ENCODE assay signal across 20 cellular contexts in the genomic region with DNA sequence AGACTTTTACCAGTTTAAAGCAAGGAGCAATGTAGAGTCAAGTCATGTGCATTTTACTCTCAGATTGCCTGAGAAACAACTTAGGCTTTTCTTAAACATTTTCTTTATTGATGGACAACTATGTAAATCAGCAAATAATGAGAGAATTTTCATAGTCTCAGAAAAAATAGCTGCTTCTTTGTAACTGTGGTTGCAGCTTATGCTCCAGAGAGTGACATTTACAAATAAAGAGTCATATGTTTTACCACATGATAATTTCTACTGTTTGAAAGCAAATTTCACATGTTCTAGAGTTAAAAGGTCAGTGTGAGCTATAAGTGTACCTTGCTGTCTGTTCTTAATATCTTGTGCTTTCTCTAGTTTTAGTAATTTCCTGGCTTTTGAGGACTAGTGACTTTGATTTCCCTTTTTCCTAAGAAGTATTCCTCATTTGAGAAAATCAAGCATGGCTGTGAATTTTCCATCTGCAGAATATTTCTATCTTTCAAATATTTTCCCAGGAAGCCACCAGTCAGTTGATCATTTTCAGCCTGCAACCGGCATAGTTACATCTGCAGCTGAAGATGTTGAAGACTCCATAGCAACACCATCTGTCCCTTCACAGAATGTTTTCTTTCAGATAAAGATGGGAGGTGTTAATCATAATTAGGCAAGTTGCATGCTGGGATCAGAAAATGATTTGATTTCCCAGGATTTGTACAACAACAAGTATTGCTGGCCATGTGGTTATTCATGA.
A peak's percentile ranks its signal among the peaks of the same experiment; 100 is the strongest.
DNase-seq lines count a peak whose midpoint lies in the region; TF ChIP-seq lines count a peak whose summit lies in the region.
"Had no signal": no experiment of that assay in that cellular context is flagged by ENCODE, and none has a peak within 500 bp of the region (broad histone marks: within the 10 kb centered on the region; RNA-seq: fewer than 3 reads in every experiment).

No MANE protein-coding gene starts in this region.

- DNase-seq in DMS 273 treated with DMSO at 0.1 percent for 48 hours (lab: John Stamatoyannopoulos, UW) (peak; percentile 44), NCI-H524 (lab: John Stamatoyannopoulos, UW) (peak; percentile 55 to 80), epidermal melanocyte (ENCODE audit: insufficient read length, low spot score) (peak; percentile 36), pons (ENCODE audit: low spot score) (peak; percentile 29), T-helper 9 cell (no peak), hypothalamus (lab: John Stamatoyannopoulos, UW) (no peak), tibial nerve (ENCODE audit: low spot score in 2 of 2) (no peak)
- DNase-seq: C1 segment of cervical spinal cord; DMS153; GF-D8; Kasumi-1; MG63; NCI-H1092; NCI-H187; NCI-H2107; NCI-H226; NCI-H526 treated with DMSO at 0.1 percent for 48 hours; NK-92 treated with Interleukin-12 subunit alpha and Interleukin-12 subunit beta, amount 100 ng/mL, for 24 hours had no signal

- TF ChIP-seq EP300 in tibial nerve (IDR thresholded peaks at IDR 0.05) = no peak

- no peak overlapping the region for H3K4me3 ChIP-seq in tibial nerve
- H3K4me3 ChIP-seq: GM12878, GM23338, MG63 had no signal

- no peaks in the 10 kb centered on the region for H3K4me1 ChIP-seq in tibial nerve

- TF ChIP-seq POLR2A in tibial nerve (IDR thresholded peaks at IDR 0.05) = no peak

- TF ChIP-seq CTCF in tibial nerve (IDR thresholded peaks at IDR 0.05) = no peak

- H3K36me3 ChIP-seq in tibial nerve = peaks cover 0 to 9% (median 0%) of the 10 kb centered on the region in 3 donors
- H3K36me3 ChIP-seq: MG63 had no signal

- 74 to 76% methylated on average over 1 of the region's 1 CpG for WGBS in tibial nerve, 2 donors

- no peaks in the 10 kb centered on the region for H3K27me3 ChIP-seq in tibial nerve
- H3K27me3 ChIP-seq: MG63 had no signal

- no peaks in the 10 kb centered on the region for H3K9me3 ChIP-seq in tibial nerve
- H3K9me3 ChIP-seq: MG63 had no signal

- no peak overlapping the region for H3K27ac ChIP-seq in tibial nerve

Comparison
In these comparisons a context has a peak if more than half of its experiments do, and no peak if none do; other contexts are left out.
1. DNase-seq: peak in DMS 273 treated with DMSO at 0.1 percent for 48 hours (single experiment), NCI-H524 (2 of 2), epidermal melanocyte (single experiment) and pons (single experiment); none in T-helper 9 cell (single experiment), hypothalamus (0 of 51) and tibial nerve (0 of 2).